In genomic region chr21:35923971-35924370, GRCh38 we compare ENCODE assay signal across 27 cellular contexts.
"Had no signal": no experiment of that assay in that cellular context is flagged by ENCODE, and none has a peak within 500 bp of the region (broad histone marks: within the 10 kb centered on the region; RNA-seq: fewer than 3 reads in every experiment).

No MANE protein-coding gene starts in this region.

- H3K4me1 Mint-ChIP-seq: activated naive CD8-positive, alpha-beta T cell treated with anti-CD3 and anti-CD28 coated beads, Interleukin-2, amount 50 U/mL, for 24 hours; T-helper 17 cell; WTC11 had no signal

- H3K4me3 ChIP-seq: ascending aorta, body of pancreas, Peyer's patch, SJSA1 had no signal

- H3K27ac Mint-ChIP-seq: activated CD4-positive, alpha-beta memory T cell treated with anti-CD3 and anti-CD28 coated beads for 36 hours; activated naive CD4-positive, alpha-beta T cell treated with anti-CD3 and anti-CD28 coated beads, Interleukin-2, amount 50 U/mL, for 72 hours; activated naive CD8-positive, alpha-beta T cell treated with anti-CD3 and anti-CD28 coated beads, Interleukin-2, amount 50 U/mL, for 24 hours; T-helper 17 cell; WTC11 had no signal

- H3K9me3 Mint-ChIP-seq: activated naive CD8-positive, alpha-beta T cell treated with anti-CD3 and anti-CD28 coated beads, Interleukin-2, amount 50 U/mL, for 24 hours had no signal

- H3K27me3 ChIP-seq: ascending aorta, body of pancreas, Peyer's patch, SJSA1 had no signal

- ATAC-seq: activated naive CD8-positive, alpha-beta T cell treated with anti-CD3 and anti-CD28 coated beads, Interleukin-2, amount 50 U/mL, for 24 hours; T-helper 17 cell; WTC11 had no signal

- H3K4me2 ChIP-seq: KMS-11 had no signal

- H3K4me1 ChIP-seq: ascending aorta had no signal

- H3K9me3 ChIP-seq: ascending aorta, body of pancreas, Peyer's patch, SJSA1 had no signal

- H3K36me3 ChIP-seq: ascending aorta, Peyer's patch, SJSA1 had no signal

- H3K4me3 Mint-ChIP-seq: activated CD4-positive, alpha-beta memory T cell treated with anti-CD3 and anti-CD28 coated beads for 36 hours; activated naive CD8-positive, alpha-beta T cell treated with anti-CD3 and anti-CD28 coated beads, Interleukin-2, amount 50 U/mL, for 24 hours; activated T-cell treated with anti-CD3 and anti-CD28 coated beads, Interleukin-2, amount 50 U/mL, for 4 hours; T-helper 17 cell; WTC11 had no signal

- H3K27ac ChIP-seq: ascending aorta, KMS-11, Peyer's patch, SJSA1 had no signal

- H3K9ac ChIP-seq: KMS-11 had no signal

- DNase-seq: activated CD4-positive, alpha-beta memory T cell treated with anti-CD3 and anti-CD28 coated beads for 36 hours; activated CD4-positive, alpha-beta T cell treated with anti-CD3 and anti-CD28 coated beads for 48 hours; activated CD4-positive, CD25-positive, alpha-beta regulatory T cell treated with anti-CD3 and anti-CD28 coated beads, Interleukin-2, amount 50 U/mL, for 72 hours; activated CD8-positive, alpha-beta memory T cell treated with anti-CD3 and anti-CD28 coated beads for 24 hours; activated effector memory CD4-positive, alpha-beta T cell treated with anti-CD3 and anti-CD28 coated beads, Interleukin-2, amount 50 U/mL, for 16 hours; activated naive CD4-positive, alpha-beta T cell treated with Interleukin-2 at 50 U/mL for 16 hours; activated naive CD8-positive, alpha-beta T cell treated with anti-CD3 and anti-CD28 coated beads, Interleukin-2, amount 50 U/mL, for 24 hours; activated T-cell treated with anti-CD3 and anti-CD28 coated beads, Interleukin-2, amount 50 U/mL, for 4 hours; amniotic stem cell; central memory CD4-positive, alpha-beta T cell; NCI-H1105 treated with DMSO at 0.1 percent for 48 hours; NCI-H1436 treated with DMSO at 0.1 percent for 48 hours; NCI-H187; NCI-H2081; NCI-H510A treated with DMSO at 0.1 percent for 48 hours; NCI-H69; NK-92 treated with Interleukin-12 subunit alpha and Interleukin-12 subunit beta, amount 100 ng/mL, for 24 hours; Peyer's patch; SHP77; T-helper 17 cell; T-helper 9 cell had no signal

- H3K36me3 Mint-ChIP-seq: WTC11 had no signal
